2 cellular contexts compared by ENCODE assay signal in genomic region chr18:47755102-47755456, GRCh38.
TF ChIP-seq lines count a peak whose summit lies in the region.

No MANE protein-coding gene starts in this region.

TF ChIP-seq in HCT116, 20 proteins besides CTCF, POLR2A, EP300 and RAD21 (continued from another document):
- TF ChIP-seq REST (IDR thresholded peaks at IDR 0.05; ENCODE audit: low read depth): no peak
- no peak for TF ChIP-seq SP1 (IDR thresholded peaks at IDR 0.05; ENCODE audit: low read depth)
- no peak for TF ChIP-seq ZNF274 (IDR thresholded peaks at IDR 0.05; ENCODE audit: low read depth, low read length)
- TF ChIP-seq ATF3 (IDR thresholded peaks at IDR 0.05): no peak
- TF ChIP-seq ZBTB33 (IDR thresholded peaks at IDR 0.05; ENCODE audit: extremely low read depth, insufficient replicate concordance, low read length): no peak
- TF ChIP-seq SRF (IDR thresholded peaks at IDR 0.05; ENCODE audit: low read depth): no peak
- TF ChIP-seq YY1 (IDR thresholded peaks at IDR 0.05; ENCODE audit: extremely low read depth, insufficient replicate concordance, low read depth, low read length): no peak
- TF ChIP-seq EGR1 (IDR thresholded peaks at IDR 0.05; ENCODE audit: low read depth): no peak
- TF ChIP-seq EZH2phosphoT487 (IDR thresholded peaks at IDR 0.05; ENCODE audit: borderline replicate concordance): no peak
- TF ChIP-seq ZFX (IDR thresholded peaks at IDR 0.05): no peak

TF ChIP-seq in IMR-90, 13 proteins besides CTCF, POLR2A, EP300 and RAD21 (continued from another document):
- TF ChIP-seq MXI1 (IDR thresholded peaks at IDR 0.05; ENCODE audit: borderline replicate concordance, low read depth, low read length) (no peak), CHD1 (IDR thresholded peaks at IDR 0.05; ENCODE audit: low read depth, low read length) (no peak), SMC3 (IDR thresholded peaks at IDR 0.05; ENCODE audit: low read depth, low read length) (no peak), USF2 (IDR thresholded peaks at IDR 0.05; ENCODE audit: low read depth, low read length) (no peak), FOS (IDR thresholded peaks at IDR 0.05; ENCODE audit: low read depth, low read length) (no peak), MAFK (IDR thresholded peaks at IDR 0.05; ENCODE audit: low read depth, low read length) (no peak)
